ENCODE assay signal across 1 cellular context in the genomic region with DNA sequence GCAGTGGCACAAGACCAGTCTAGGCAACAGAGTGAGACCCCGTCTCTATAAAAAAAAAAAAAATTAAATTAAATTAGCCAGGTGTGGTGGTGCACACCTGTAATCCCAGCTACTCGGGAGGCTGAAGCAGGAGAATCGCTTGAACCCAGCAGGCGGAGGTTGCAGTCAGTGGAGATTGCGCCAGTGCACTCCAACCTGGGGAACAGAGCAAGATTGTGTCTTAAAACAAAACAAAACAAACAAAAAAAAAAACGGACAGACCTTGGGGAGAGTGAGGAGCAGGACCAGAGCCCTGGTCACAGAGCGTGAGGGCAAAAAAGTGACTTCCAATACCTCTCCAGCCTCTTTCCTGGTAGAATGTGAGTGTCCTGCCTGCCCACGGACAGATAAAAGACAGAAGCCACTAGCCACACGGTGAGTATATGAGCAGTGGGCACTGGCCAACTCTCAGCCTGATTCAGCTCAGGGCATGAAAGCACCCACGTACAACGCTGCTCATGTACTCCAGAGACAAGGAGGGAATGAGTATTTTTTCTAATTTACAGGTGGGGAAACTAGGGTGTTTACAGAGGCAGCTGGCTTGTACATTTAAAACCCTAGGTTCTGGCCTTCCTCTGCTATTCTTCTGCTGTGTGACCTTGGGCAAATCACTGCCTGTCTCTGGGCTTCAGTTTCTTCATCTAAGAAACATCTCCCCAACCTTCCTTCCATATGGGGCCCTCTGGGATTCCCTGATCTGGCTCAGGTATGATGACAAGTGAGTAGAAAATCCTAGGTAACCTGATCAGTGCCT.
TF ChIP-seq lines count a peak whose summit lies in the region.

No MANE protein-coding gene starts in this region.

TF ChIP-seq in HepG2, 621 proteins besides CTCF, POLR2A, EP300 and RAD21:
- TF ChIP-seq ZNF460 (CRISPR knock-in tag; IDR thresholded peaks at IDR 0.05; ENCODE audit: borderline replicate concordance) (peak; percentile 53; the same call in 1 of the 2 replicates), ZNF768 (CRISPR knock-in tag; IDR thresholded peaks at IDR 0.05) (peak; percentile 85; the same call in 1 of the 2 replicates)
- TF ChIP-seq, protein P1, sequence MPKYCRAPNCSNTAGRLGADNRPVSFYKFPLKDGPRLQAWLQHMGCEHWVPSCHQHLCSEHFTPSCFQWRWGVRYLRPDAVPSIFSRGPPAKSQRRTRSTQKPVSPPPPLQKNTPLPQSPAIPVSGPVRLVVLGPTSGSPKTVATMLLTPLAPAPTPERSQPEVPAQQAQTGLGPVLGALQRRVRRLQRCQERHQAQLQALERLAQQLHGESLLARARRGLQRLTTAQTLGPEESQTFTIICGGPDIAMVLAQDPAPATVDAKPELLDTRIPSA (CRISPR knock-in tag; IDR thresholded peaks at IDR 0.05; ENCODE audit: borderline replicate concordance): no peak
